Comparison of ENCODE assay signal across 16 cellular contexts in the genomic region with DNA sequence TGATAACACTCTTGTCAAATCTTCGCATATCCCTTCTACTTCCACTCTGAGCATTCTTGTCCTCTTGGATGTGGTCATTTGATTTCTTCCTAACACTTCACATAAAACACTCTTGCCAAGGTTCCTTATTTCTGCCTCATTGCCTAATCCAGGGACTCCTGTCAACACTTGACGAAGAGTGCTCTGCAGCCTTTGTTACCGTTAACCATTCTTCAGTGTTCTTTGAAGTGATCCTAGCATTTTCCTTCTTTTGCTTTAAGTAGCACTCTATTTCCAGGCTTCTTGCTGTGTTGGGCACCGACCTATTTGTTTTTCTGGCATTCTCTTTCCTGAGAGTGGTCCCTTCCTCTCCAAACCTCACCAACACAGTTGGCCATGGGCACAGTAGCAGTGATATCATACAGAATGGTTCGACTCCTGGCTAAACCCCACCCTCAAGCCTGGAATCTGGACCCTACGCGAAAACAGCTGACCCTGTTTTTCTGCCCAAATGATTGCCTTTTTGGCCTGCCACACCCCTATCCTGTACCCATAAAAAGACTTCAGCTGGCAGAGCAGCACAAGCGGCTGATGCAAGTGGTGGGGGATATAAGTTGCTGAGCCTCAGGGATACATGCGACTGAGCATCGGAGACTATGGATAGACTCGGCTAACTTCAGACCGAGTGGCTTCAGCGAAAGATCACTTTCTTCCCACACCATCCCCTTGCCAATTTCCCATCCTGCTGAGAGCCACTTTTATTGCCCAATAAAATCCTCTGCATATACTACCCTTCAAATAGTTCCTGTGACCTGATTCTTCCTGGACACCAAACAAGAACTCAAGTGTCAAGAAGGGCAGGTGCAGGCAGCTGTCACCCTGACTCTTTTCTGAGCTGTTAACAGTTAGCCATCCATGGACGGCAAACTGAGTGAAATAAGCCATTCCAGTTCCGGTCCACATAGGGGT.
"Had no signal": no experiment of that assay in that cellular context is flagged by ENCODE, and none has a peak within 500 bp of the region (broad histone marks: within the 10 kb centered on the region; RNA-seq: fewer than 3 reads in every experiment).

No MANE protein-coding gene starts in this region.

- ATAC-seq: left cardiac atrium; naive thymus-derived CD4-positive, alpha-beta T cell; pancreas; sciatic nerve; stimulated activated naive B cell treated with anti-CD40 and anti-IgM and Interleukin-4, amounts not matched to agents 10 μg/mL and 1 μg/mL and 100 μg/mL, for 72 hours had no signal

- H3K4me1 ChIP-seq: esophagus squamous epithelium, pancreas, uterus had no signal

- H3K36me3 ChIP-seq: cardiac muscle cell, esophagus squamous epithelium, neutrophil, pancreas, uterus had no signal

- DNase-seq: activated CD4-positive, alpha-beta T cell treated with anti-CD3 and anti-CD28 coated beads, Interleukin-2, amount 50 U/mL, for 4 hours; activated naive CD4-positive, alpha-beta T cell treated with Interleukin-2 at 50 U/mL for 16 hours; activated naive CD8-positive, alpha-beta T cell treated with anti-CD3 and anti-CD28 coated beads, Interleukin-2, amount 10 ng/mL, durations not matched to agents 7 days and 5 days; amygdala; dermis blood vessel endothelial cell; effector memory CD4-positive, alpha-beta T cell; esophagus squamous epithelium; left cardiac atrium; naive thymus-derived CD4-positive, alpha-beta T cell; pancreas; stimulated activated CD4-positive, alpha-beta T cell treated with anti-CD3 and anti-CD28 coated beads, Interleukin-4, amount 100 ng/mL, for 24 hours; stimulated activated naive B cell treated with anti-CD40 and anti-IgM and Interleukin-4, amounts not matched to agents 10 μg/mL and 1 μg/mL and 100 μg/mL, for 72 hours; uterus had no signal

- H3K9me3 ChIP-seq: esophagus squamous epithelium, neutrophil, pancreas, uterus had no signal

- H3K27me3 ChIP-seq: cardiac muscle cell, esophagus squamous epithelium, neutrophil, pancreas, uterus had no signal

- H3K4me3 ChIP-seq: cardiac muscle cell, esophagus squamous epithelium, pancreas, uterus had no signal

- H3K27ac ChIP-seq: cardiac muscle cell, esophagus squamous epithelium, neutrophil, pancreas, uterus had no signal
